Comparison of ENCODE assay signal across 11 cellular contexts in the genomic region with DNA sequence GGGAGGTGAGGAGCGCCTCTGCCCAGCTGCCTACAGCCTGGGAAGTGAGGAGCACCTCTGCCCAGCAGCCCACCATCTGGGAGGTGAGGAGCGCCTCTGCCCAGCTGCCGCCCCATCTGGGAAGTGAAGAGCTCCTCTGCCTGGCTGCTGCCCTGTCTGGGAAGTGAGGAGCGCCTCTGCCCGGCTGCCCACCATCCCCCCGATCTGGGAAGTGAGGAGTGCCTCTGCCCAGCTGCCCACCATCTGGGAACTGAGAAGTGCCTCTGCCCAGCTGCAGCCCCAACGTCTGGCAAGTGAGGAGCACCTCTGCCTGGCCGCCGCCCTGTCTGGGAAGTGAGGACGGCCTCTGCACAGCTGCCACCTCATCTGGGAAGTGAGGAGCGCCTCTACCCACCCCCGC.
"Had no signal": no experiment of that assay in that cellular context is flagged by ENCODE, and none has a peak within 500 bp of the region (broad histone marks: within the 10 kb centered on the region; RNA-seq: fewer than 3 reads in every experiment).

No MANE protein-coding gene starts in this region.

- FAIRE-seq: H1, H54 had no signal

- H3K27ac ChIP-seq: GM23248 had no signal

- H3K9me3 ChIP-seq: HAP-1 had no signal

- H3K36me3 ChIP-seq: HAP-1 had no signal

- DNase-seq: GM23248, GOT3, H7, H9, HCEC 1CT, HFFc6 had no signal

- H2AFZ ChIP-seq: GM23248, GM23338 had no signal

- H3K9ac ChIP-seq: GM23248 had no signal

- ATAC-seq: GM23338, HCT116 had no signal

- H3K4me2 ChIP-seq: GM23338 had no signal

- H3K4me1 ChIP-seq: HAP-1 had no signal

- H3K4me3 ChIP-seq: GM23248, GM23338, HAP-1 had no signal
